In genomic region chr2:240286596-240286995, GRCh38 we compare ENCODE assay signal across 12 cellular contexts.
"Had no signal": no experiment of that assay in that cellular context is flagged by ENCODE, and none has a peak within 500 bp of the region (broad histone marks: within the 10 kb centered on the region; RNA-seq: fewer than 3 reads in every experiment).

No MANE protein-coding gene starts in this region.

- H3K27me3 ChIP-seq: cardiac muscle cell, pancreas had no signal

- DNase-seq: activated naive CD4-positive, alpha-beta T cell treated with anti-CD3 and anti-CD28 coated beads, Interleukin-2, amount 10 ng/mL, durations not matched to agents 7 days and 5 days; kidney glomerular epithelial cell; naive B cell; pancreas; stimulated activated CD4-positive, alpha-beta T cell treated with anti-CD3 and anti-CD28 coated beads, Interleukin-4, amount 100 ng/mL, for 1 hour; stimulated activated naive CD4-positive, alpha-beta T cell; T-cell; T-helper 9 cell; trophoblast cell had no signal

- H3K36me3 ChIP-seq: cardiac muscle cell, pancreas had no signal

- H3K27ac ChIP-seq: cardiac muscle cell, pancreas had no signal

- H3K4me1 ChIP-seq: pancreas had no signal

- H3K4me3 ChIP-seq: cardiac muscle cell, pancreas had no signal

- ATAC-seq: activated T-helper 17 cell treated with anti-CD3 and anti-CD28 coated beads, Interleukin-2, amount 50 U/mL, for 72 hours; pancreas had no signal

- H3K4me2 ChIP-seq: SK-N-SH had no signal

- H3K9ac ChIP-seq: SK-N-SH had no signal
